8 cellular contexts compared by ENCODE assay signal in the genomic region with DNA sequence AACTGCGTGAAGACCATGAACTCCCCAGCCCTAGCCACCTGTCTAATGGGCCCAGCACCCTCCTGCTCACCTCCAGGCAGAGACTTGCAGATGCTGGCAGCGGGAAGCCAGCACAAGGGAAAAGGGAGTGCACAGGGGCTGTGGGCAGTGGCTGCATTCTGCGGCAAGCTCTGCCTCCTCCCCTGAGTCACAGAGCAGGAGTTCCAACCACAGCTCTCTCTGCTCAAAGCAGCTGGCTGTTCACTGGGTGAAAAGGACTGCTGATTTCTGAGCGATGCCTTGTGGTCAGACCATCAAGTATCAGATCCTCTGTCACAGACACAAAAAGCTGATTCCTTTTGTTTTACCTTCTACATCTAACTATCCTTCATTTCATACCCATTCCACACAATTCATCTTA. TPM values are rescaled to one million over a fixed set of nuclear protein-coding genes. Genes with fewer than 3 reads are reported as not detected.
DNase-seq lines count a peak whose midpoint lies in the region; ATAC-seq and TF ChIP-seq lines count a peak whose summit lies in the region.

No MANE protein-coding gene starts in this region.

- TF ChIP-seq CTCF in fibroblast of mammary gland (conservative IDR thresholded peaks at IDR 0.05; ENCODE audit: control insufficient read depth, insufficient read depth, low read depth, low read length), result no peak

- ATAC-seq in GM18498 (IDR thresholded peaks at IDR 0.05; ENCODE audit: unreplicated experiment) (peak; percentile 92), GM21528 (IDR thresholded peaks at IDR 0.05; ENCODE audit: low FRiP score, unreplicated experiment) (peak; percentile 88), HG03558 (IDR thresholded peaks at IDR 0.05; ENCODE audit: extremely low read depth, unreplicated experiment) (peak; percentile 83), Right ventricle myocardium inferior (no peak)

- intact Hi-C loops in Right ventricle myocardium inferior (cut with DNase I), result no loop called here

- H3K4me3 ChIP-seq in fibroblast of mammary gland (ENCODE audit: control insufficient read depth, low read depth, low read length), result no peak overlapping the region

- peak; percentile 40 for DNase-seq in fibroblast of mammary gland (ENCODE audit: low read depth)
- no peak for DNase-seq in Right ventricle myocardium inferior (ENCODE audit: missing footprints)
- no peak for DNase-seq in ureter (ENCODE audit: low spot score)
- DNase-seq in DMS79 treated with DMSO at 0.1 percent for 48 hours (lab: John Stamatoyannopoulos, UW), result no peak
- no peak for DNase-seq in NCI-H1048 (lab: John Stamatoyannopoulos, UW)

RNA-seq across cellular contexts. Expression of gene NKX2-2, which starts 10.5 kb away (rescaled TPM):
- total RNA-seq in Right ventricle myocardium inferior, result not detected
- total RNA-seq in ureter, result not detected
